In genomic region chr11:22539851-22540376, GRCh38 we compare ENCODE assay signal across 8 cellular contexts.
DNase-seq lines count a peak whose midpoint lies in the region; ATAC-seq and TF ChIP-seq lines count a peak whose summit lies in the region.

No MANE protein-coding gene starts in this region.

- H3K27me3 ChIP-seq in A673 (replicated peaks; ENCODE audit: insufficient read depth, low read depth, low read length, poor library complexity) (no peaks in the 10 kb centered on the region), GM23248 (replicated peaks; ENCODE audit: insufficient read depth) (no peaks in the 10 kb centered on the region), OCI-LY1 (ENCODE audit: insufficient read depth, low read length) (no peaks in the 10 kb centered on the region), gastroesophageal sphincter (no peaks in the 10 kb centered on the region), thyroid gland (no peaks in the 10 kb centered on the region)

- H3K9ac ChIP-seq in GM23248 (no peak overlapping the region), OCI-LY1 (ENCODE audit: low read length) (no peak overlapping the region)

- H2AFZ ChIP-seq in GM23248 (no peak overlapping the region), OCI-LY1 (ENCODE audit: low read length) (no peak overlapping the region)

- H3K4me2 ChIP-seq in GM23248 (ENCODE audit: unreplicated experiment) (no peak overlapping the region), OCI-LY1 (ENCODE audit: low read length) (no peak overlapping the region)

- H3K36me3 Mint-ChIP-seq in endothelial cell (ENCODE audit: low read depth, unreplicated experiment): no peaks in the 10 kb centered on the region

- H3F3A ChIP-seq in GM23248 (ENCODE audit: insufficient read depth) (no peaks in the 10 kb centered on the region), OCI-LY1 (ENCODE audit: insufficient read depth, low read length) (no peaks in the 10 kb centered on the region)

- H3K27ac ChIP-seq in A673 (ENCODE audit: low read depth, low read length, poor library complexity, severe bottlenecking) (no peak overlapping the region), GM23248 (no peak overlapping the region), OCI-LY1 (ENCODE audit: low read depth, low read length, poor library complexity, severe bottlenecking) (no peak overlapping the region), gastroesophageal sphincter (no peak overlapping the region), thyroid gland (no peak overlapping the region)

- POLR2A ChIA-PET in A673 (lab: Charles Lee; ENCODE audit: low non-redundant PET): no interaction called here

- H3K79me2 ChIP-seq in GM23248 (ENCODE audit: insufficient read depth): no peaks in the 10 kb centered on the region
- H3K79me2 ChIP-seq in OCI-LY1 (ENCODE audit: insufficient read depth, low read length): no peaks in the 10 kb centered on the region

- H3K9me2 ChIP-seq in GM23248 (ENCODE audit: insufficient read depth) (no peaks in the 10 kb centered on the region), OCI-LY1 (ENCODE audit: low read depth, low read length) (no peaks in the 10 kb centered on the region)

- H3K36me3 ChIP-seq in A673 (ENCODE audit: insufficient read depth, low read length, poor library complexity, severe bottlenecking): no peaks in the 10 kb centered on the region
- no peaks in the 10 kb centered on the region for H3K36me3 ChIP-seq in GM23248 (ENCODE audit: low read depth)
- H3K36me3 ChIP-seq in OCI-LY1 (ENCODE audit: insufficient read depth, low read length): no peaks in the 10 kb centered on the region
- H3K36me3 ChIP-seq in gastroesophageal sphincter: no peaks in the 10 kb centered on the region
- H3K36me3 ChIP-seq in thyroid gland: no peaks in the 10 kb centered on the region

- H3K4me3 Mint-ChIP-seq in endothelial cell (ENCODE audit: unreplicated experiment): no peak overlapping the region

- H3K9me3 Mint-ChIP-seq in endothelial cell (ENCODE audit: unreplicated experiment): no peaks in the 10 kb centered on the region

- TF ChIP-seq CTCF in A673 (conservative IDR thresholded peaks at IDR 0.05; ENCODE audit: low read depth, low read length): peak; percentile 66
- peak; percentile 36; the same call in 1 of the 2 replicates for TF ChIP-seq CTCF in OCI-LY1 (IDR thresholded peaks at IDR 0.05; ENCODE audit: low read length)
- TF ChIP-seq CTCF in gastroesophageal sphincter (IDR thresholded peaks at IDR 0.05): peak in 3 of 4 experiments; percentile 4 to 46 (median 31)
- TF ChIP-seq CTCF in thyroid gland (IDR thresholded peaks at IDR 0.05): peak in 1 of 6 experiments; percentile 13
- TF ChIP-seq CTCF in GM13976 (IDR thresholded peaks at IDR 0.05; ENCODE audit: borderline replicate concordance, control extremely low read depth, extremely low read depth, insufficient read depth, missing control alignments): no peak
- TF ChIP-seq CTCF in endothelial cell (IDR thresholded peaks at IDR 0.05; ENCODE audit: unreplicated experiment): no peak

- H3K4me3 ChIP-seq in A673 (ENCODE audit: low read depth, low read length, poor library complexity, severe bottlenecking): no peak overlapping the region
- H3K4me3 ChIP-seq in GM23248: no peak overlapping the region
- H3K4me3 ChIP-seq in OCI-LY1 (ENCODE audit: low read depth, low read length, poor library complexity, severe bottlenecking): no peak overlapping the region
- no peak overlapping the region for H3K4me3 ChIP-seq in gastroesophageal sphincter
- H3K4me3 ChIP-seq in thyroid gland (replicated peaks in 1 of 3): no peak overlapping the region

- no peak for TF ChIP-seq POLR2A in gastroesophageal sphincter (IDR thresholded peaks at IDR 0.05)
- no peak for TF ChIP-seq POLR2A in thyroid gland (IDR thresholded peaks at IDR 0.05)

- intact Hi-C loops in A673 (cut with micrococcal nuclease; ENCODE audit: unreplicated experiment): loop anchor here (2.0 to 5.0 kb wide), 3 partner anchors 113 to 247 kb away; no protein-coding TSS in a partner anchor
- intact Hi-C loops in thyroid gland (cut with DNase I): no loop called here

- CTCF ChIA-PET in A673 (lab: Charles Lee): interaction anchor here (0.7 to 1.0 kb wide), 2 partner anchors 15 to 295 kb away, joined by 3 read pairs; no protein-coding TSS in a partner anchor

- ATAC-seq in gastroesophageal sphincter: no peak

- in situ Hi-C loops in GM23248 (cut with MboI) (loop anchor here (10.0 kb wide), 1 partner anchor 205 kb away; the partner anchor contains the start of gene SLC17A6), GM13976 (cut with MboI; ENCODE audit: low sequenced_read_pairs, unreplicated experiment) (loop anchor here (25.0 kb wide), 1 partner anchor 203 kb away; the partner anchor contains the start of gene SLC17A6)

- DNase-seq in A673 (ENCODE audit: low spot score) (peak; percentile 45), GM23248 (peak; percentile 71), thyroid gland (no peak), GM13976 (ENCODE audit: low spot score) (no peak), endothelial cell (ENCODE audit: low spot score) (no peak)
- DNase-seq in stimulated activated CD4-positive, alpha-beta T cell treated with anti-CD3 and anti-CD28 coated beads, Interleukin-4, amount 100 ng/mL, for 1 hour: no peak

- H3K4me1 ChIP-seq in A673 (ENCODE audit: insufficient read depth, low read length, poor library complexity, severe bottlenecking) (no peaks in the 10 kb centered on the region), GM23248 (ENCODE audit: insufficient read depth) (peaks cover 16% of the 10 kb centered on the region), OCI-LY1 (ENCODE audit: insufficient read depth, low read length, severe bottlenecking) (no peaks in the 10 kb centered on the region), gastroesophageal sphincter (no peaks in the 10 kb centered on the region), thyroid gland (no peaks in the 10 kb centered on the region)

- no peaks in the 10 kb centered on the region for H3K27me3 Mint-ChIP-seq in endothelial cell (ENCODE audit: unreplicated experiment)

- TF ChIP-seq EP300 in gastroesophageal sphincter (IDR thresholded peaks at IDR 0.05): no peak

- H3K9me3 ChIP-seq in A673 (ENCODE audit: low read depth, low read length, poor library complexity, severe bottlenecking) (no peaks in the 10 kb centered on the region), GM23248 (ENCODE audit: low read depth) (no peaks in the 10 kb centered on the region), OCI-LY1 (ENCODE audit: low read length) (no peaks in the 10 kb centered on the region), gastroesophageal sphincter (no peaks in the 10 kb centered on the region), thyroid gland (no peaks in the 10 kb centered on the region)

- no peak overlapping the region for H3K27ac Mint-ChIP-seq in endothelial cell (ENCODE audit: unreplicated experiment)

- BruUV-seq in A673 (replicated peaks; lab: Mats Ljungman, UMichigan): no TSS peak

- H4K20me1 ChIP-seq in GM23248 (ENCODE audit: insufficient read depth) (no peaks in the 10 kb centered on the region), OCI-LY1 (ENCODE audit: insufficient read depth, low read length) (no peaks in the 10 kb centered on the region)

- H3K4me1 Mint-ChIP-seq in endothelial cell (ENCODE audit: unreplicated experiment): no peaks in the 10 kb centered on the region

Comparison
In these comparisons a context has a peak if more than half of its experiments do, and no peak if none do; other contexts are left out.
1. DNase-seq: peak in A673 (single experiment) and GM23248 (single experiment); none in thyroid gland (0 of 2), GM13976 (single experiment), endothelial cell (single experiment) and stimulated activated CD4-positive, alpha-beta T cell treated with anti-CD3 and anti-CD28 coated beads, Interleukin-4, amount 100 ng/mL, for 1 hour (single experiment).
2. CTCF ChIP-seq: peak in A673 (single experiment), OCI-LY1 (single experiment) and gastroesophageal sphincter (3 of 4); none in GM13976 (single experiment) and endothelial cell (single experiment).